8 cellular contexts compared by ENCODE assay signal in the genomic region with DNA sequence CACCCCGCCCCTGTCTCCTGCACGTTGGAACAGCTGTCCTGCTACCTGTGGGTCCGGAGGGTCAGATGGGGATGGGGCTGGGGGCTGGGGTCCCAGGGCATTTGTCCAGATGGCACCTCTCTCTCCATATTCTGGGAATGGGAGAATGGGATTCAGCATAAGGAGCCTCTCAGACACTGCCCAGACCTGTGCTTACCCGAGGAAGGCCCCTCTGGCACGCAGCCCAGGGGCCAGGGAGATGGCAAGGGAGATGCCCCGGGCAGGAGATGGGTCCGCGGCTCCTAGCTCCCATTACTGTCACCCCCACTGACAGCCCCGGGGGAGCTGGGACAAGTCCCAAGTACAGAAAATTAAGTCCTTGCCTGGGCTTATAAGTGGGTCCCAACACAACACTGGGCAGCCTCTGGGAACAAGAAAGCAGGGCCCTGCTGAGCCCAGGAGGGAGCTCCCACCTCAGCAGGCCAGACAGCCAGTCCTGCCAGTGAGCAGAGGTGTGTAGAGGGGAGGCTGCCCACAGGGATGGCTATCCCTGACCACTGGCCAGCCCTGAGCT. TPM values are rescaled to one million over a fixed set of nuclear protein-coding genes. Genes with fewer than 3 reads are reported as not detected.
DNase-seq lines count a peak whose midpoint lies in the region; ATAC-seq and TF ChIP-seq lines count a peak whose summit lies in the region.

No MANE protein-coding gene starts in this region.

- peak overlapping the region in 1 of 2 experiments; percentile 80; a peak in 3 of 4 replicates for H3K4me3 ChIP-seq in HCT116 (replicated peaks in 1 of 2; ENCODE audit: low read depth in 1 of 2, low read length in 2 of 2)
- peak overlapping the region; percentile 97 for H3K4me3 ChIP-seq in WI38 (ENCODE audit: low read depth, low read length)
- H3K4me3 ChIP-seq in hepatocyte = peak overlapping the region; percentile 34
- peak overlapping the region; percentile 55 to 76 (median 66) for H3K4me3 ChIP-seq in stomach

- H4K20me1 ChIP-seq in HCT116 (ENCODE audit: insufficient read depth) (no peaks in the 10 kb centered on the region), hepatocyte (ENCODE audit: insufficient read depth, poor library complexity, severe bottlenecking) (peaks cover 27% of the 10 kb centered on the region)

- POLR2A ChIA-PET in HCT116 (lab: Charles Lee) = interaction anchor here (0.9 to 1.1 kb wide), 2 partner anchors 18 to 89 kb away, joined by 3 to 6 read pairs; no protein-coding TSS in a partner anchor

- ATAC-seq in HCT116 = peak; percentile 15; the same call in 1 of the 2 replicates
- ATAC-seq in GM19035 (IDR thresholded peaks at IDR 0.05; ENCODE audit: unreplicated experiment) = no peak
- ATAC-seq in GM18517 (IDR thresholded peaks at IDR 0.05; ENCODE audit: unreplicated experiment) = no peak
- ATAC-seq in HG03342 (IDR thresholded peaks at IDR 0.05; ENCODE audit: unreplicated experiment) = no peak

- H3K27ac ChIP-seq in HCT116 (ENCODE audit: low read depth, low read length) = peak overlapping the region; percentile 72
- H3K27ac ChIP-seq in hepatocyte = peak overlapping the region; percentile 95
- H3K27ac ChIP-seq in stomach = peak overlapping the region; percentile 72 to 93 (median 86)

- no peak for TF ChIP-seq CTCF in HCT116 (IDR thresholded peaks at IDR 0.05 in 2 of 3, conservative IDR thresholded peaks at IDR 0.05 in 1 of 3; ENCODE audit: borderline replicate concordance in 1 of 3, insufficient read depth in 1 of 3, low read depth in 2 of 3, low read length in 2 of 3)
- TF ChIP-seq CTCF in WI38 (IDR thresholded peaks at IDR 0.05; ENCODE audit: low read depth, low read length) = no peak
- no peak for TF ChIP-seq CTCF in hepatocyte (IDR thresholded peaks at IDR 0.05; ENCODE audit: poor library complexity)
- TF ChIP-seq CTCF in stomach (IDR thresholded peaks at IDR 0.05) = no peak

- BruUV-seq in HCT116 (replicated peaks; lab: Mats Ljungman, UMichigan) = no TSS peak

- no peak overlapping the region for H2AFZ ChIP-seq in HCT116 (ENCODE audit: low read depth, low read length, poor library complexity, severe bottlenecking)
- H2AFZ ChIP-seq in hepatocyte = no peak overlapping the region

- H3K9ac ChIP-seq in HCT116 (ENCODE audit: low read length) = peak overlapping the region; percentile 52

- TF ChIP-seq EP300 in stomach (IDR thresholded peaks at IDR 0.05) = no peak

- no peaks in the 10 kb centered on the region for H3K36me3 ChIP-seq in HCT116 (ENCODE audit: control insufficient read depth in 1 of 2, insufficient read depth in 2 of 2, low read length in 2 of 2)
- no peaks in the 10 kb centered on the region for H3K36me3 ChIP-seq in hepatocyte (replicated peaks; ENCODE audit: insufficient read depth, low read depth)
- peaks cover 0 to 4% (median 0%) of the 10 kb centered on the region in 4 donors for H3K36me3 ChIP-seq in stomach

- no peaks in the 10 kb centered on the region for H3K9me3 ChIP-seq in HCT116 (ENCODE audit: control insufficient read depth in 1 of 2, insufficient read depth in 1 of 2, low read depth in 1 of 2, low read length in 2 of 2)
- no peaks in the 10 kb centered on the region for H3K9me3 ChIP-seq in hepatocyte (ENCODE audit: low read depth)
- no peaks in the 10 kb centered on the region for H3K9me3 ChIP-seq in stomach

- H3K79me2 ChIP-seq in HCT116 (ENCODE audit: insufficient read depth, low read length) (peaks cover 17% of the 10 kb centered on the region; the same call in 1 of the 2 replicates), hepatocyte (peaks cover 56% of the 10 kb centered on the region)

- DNase-seq in HCT116 (ENCODE audit: low read depth, low spot score) = no peak
- DNase-seq in hepatocyte (ENCODE audit: low spot score) = no peak
- DNase-seq in stomach = no peak
- DNase-seq in DMS153 (lab: John Stamatoyannopoulos, UW) = no peak

- intact Hi-C loops in HCT116 (cut with micrococcal nuclease) = no loop called here
- intact Hi-C loops in stomach (cut with DNase I; ENCODE audit: low total_unique reads) = no loop called here

- H3K4me2 ChIP-seq in HCT116 (ENCODE audit: low read length) = peak overlapping the region; percentile 99
- peak overlapping the region; percentile 97 for H3K4me2 ChIP-seq in hepatocyte

- H3K4me1 ChIP-seq in HCT116 (ENCODE audit: control insufficient read depth in 1 of 2, insufficient read depth in 2 of 2, low read length in 2 of 2) (peaks cover 44 to 77% of the 10 kb centered on the region in 2 experiments), hepatocyte (ENCODE audit: insufficient read depth) (peaks cover 57% of the 10 kb centered on the region), stomach (peaks cover 82 to 94% (median 90%) of the 10 kb centered on the region in 4 donors)

- RAD21 ChIA-PET in HCT116 (lab: Charles Lee; ENCODE audit: low non-redundant PET in 1 of 2, low total read pairs in 2 of 2, uncharacterized antibody in 2 of 2, unreplicated experiment in 2 of 2) = interaction anchor here in 1 of 2 experiments (1.0 kb wide), 1 partner anchor 14 kb away, joined by 3 read pairs; no protein-coding TSS in a partner anchor

- H3K9me2 ChIP-seq in HCT116 (ENCODE audit: insufficient read depth) (no peaks in the 10 kb centered on the region), hepatocyte (replicated peaks; ENCODE audit: insufficient read depth) (no peaks in the 10 kb centered on the region)

- no peaks in the 10 kb centered on the region for H3K27me3 ChIP-seq in HCT116 (ENCODE audit: insufficient read depth, low read length)
- no peaks in the 10 kb centered on the region for H3K27me3 ChIP-seq in hepatocyte
- H3K27me3 ChIP-seq in stomach = no peaks in the 10 kb centered on the region

- TF ChIP-seq POLR2A in HCT116 (IDR thresholded peaks at IDR 0.05; ENCODE audit: borderline replicate concordance, extremely low read depth, insufficient read depth, insufficient read length) = no peak
- TF ChIP-seq POLR2A in stomach (IDR thresholded peaks at IDR 0.05) = no peak

- 48% methylated on average over 9 of the region's 9 CpGs for WGBS in hepatocyte (ENCODE audit: low lambda C conversion rate, missing lambda C conversion rate)
- WGBS in stomach, 5 donors = 18 to 32% (median 24%) methylated on average over 2 to 9 of the region's 9 CpGs

- no peak for TF ChIP-seq RAD21 in HCT116 (IDR thresholded peaks at IDR 0.05; ENCODE audit: low read depth)

- CTCF ChIA-PET in HCT116 (lab: Charles Lee) = interaction anchor here (3.3 kb wide), 1 partner anchor 30 kb away, joined by 23 read pairs; no protein-coding TSS in a partner anchor

TF ChIP-seq in HCT116, 20 proteins besides CTCF, POLR2A, EP300 and RAD21 (continues in another document):
- no peak for TF ChIP-seq ELF1 (IDR thresholded peaks at IDR 0.05; ENCODE audit: borderline replicate concordance, low read depth)
- TF ChIP-seq, protein P1, sequence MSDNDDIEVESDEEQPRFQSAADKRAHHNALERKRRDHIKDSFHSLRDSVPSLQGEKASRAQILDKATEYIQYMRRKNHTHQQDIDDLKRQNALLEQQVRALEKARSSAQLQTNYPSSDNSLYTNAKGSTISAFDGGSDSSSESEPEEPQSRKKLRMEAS (IDR thresholded peaks at IDR 0.05) = no peak
- no peak for TF ChIP-seq ZBTB33 (IDR thresholded peaks at IDR 0.05; ENCODE audit: extremely low read depth, insufficient replicate concordance, low read length)
- TF ChIP-seq SIN3A (IDR thresholded peaks at IDR 0.05; ENCODE audit: low read depth) = no peak
- no peak for TF ChIP-seq CBX3 (IDR thresholded peaks at IDR 0.05; ENCODE audit: low read depth)
- no peak for TF ChIP-seq TCF7L2 (IDR thresholded peaks at IDR 0.05; ENCODE audit: borderline replicate concordance, extremely low read depth, insufficient read depth, insufficient read length)
- TF ChIP-seq ZNF274 (IDR thresholded peaks at IDR 0.05; ENCODE audit: low read depth, low read length) = no peak

RNA-seq across cellular contexts. Expression of gene VASN, which starts 1.8 kb away (rescaled TPM):
- 6.3 TPM for total RNA-seq in HCT116 (2021; ENCODE audit: unreplicated experiment)
- 6.7 and 7.4 TPM in 2 replicates for polyA plus RNA-seq in HCT116 (2012)
- 10.0 and 12.1 TPM in 2 replicates for total RNA-seq in hepatocyte
- 55.9 and 64.2 TPM in 2 replicates for polyA plus RNA-seq in hepatocyte
- total RNA-seq in stomach = 10 to 100 TPM; 10.5 to 25.6 (median 11.6) TPM
- polyA plus RNA-seq in stomach = 1 to 10 TPM; 3.7 to 7.2 (median 5.1) TPM

RNA-seq across cellular contexts. Expression of gene PAM16, which starts 22.3 kb away (rescaled TPM):
- total RNA-seq in HCT116 (2021; ENCODE audit: unreplicated experiment) (102 TPM), hepatocyte (33.0 and 35.0 TPM in 2 replicates), stomach (100 to 1,000 TPM in 1 of 5 donors, 10 to 100 TPM in 3, 1 to 10 TPM in 1; 4.7 to 218 (median 28.1) TPM)
- polyA plus RNA-seq in HCT116 (2012) = 98.6 and 111 TPM in 2 replicates
- polyA plus RNA-seq in hepatocyte (57.7 and 70.4 TPM in 2 replicates), stomach (100 to 1,000 TPM in 2 of 3 donors, 10 to 100 TPM in 1; 54.4 to 117 (median 104) TPM)

RNA-seq across cellular contexts. Expression of gene CORO7, which starts 43.0 kb away (rescaled TPM):
- total RNA-seq in HCT116 (2021; ENCODE audit: unreplicated experiment) = 21.3 TPM
- polyA plus RNA-seq in HCT116 (2012) = 9.7 and 11.0 TPM in 2 replicates
- total RNA-seq in hepatocyte = 13.9 and 18.2 TPM in 2 replicates
- polyA plus RNA-seq in hepatocyte = 33.3 and 34.4 TPM in 2 replicates
- 100 to 1,000 TPM in 2 of 5 donors, 10 to 100 TPM in 3; 12.5 to 173 (median 57.2) TPM for total RNA-seq in stomach
- 10 to 100 TPM; 12.6 to 14.2 (median 13.6) TPM for polyA plus RNA-seq in stomach

RNA-seq across cellular contexts. Expression of gene DNAJA3, which starts 52.2 kb away (rescaled TPM):
- total RNA-seq in HCT116 (2021; ENCODE audit: unreplicated experiment) = 93.3 TPM
- polyA plus RNA-seq in HCT116 (2012) = 81.3 and 81.4 TPM in 2 replicates
- 55.3 and 59.2 TPM in 2 replicates for total RNA-seq in hepatocyte
- polyA plus RNA-seq in hepatocyte = 51.2 and 58.8 TPM in 2 replicates
- total RNA-seq in stomach = 10 to 100 TPM; 26.8 to 53.0 (median 39.1) TPM
- polyA plus RNA-seq in stomach = 10 to 100 TPM; 18.8 to 28.0 (median 24.5) TPM

RNA-seq across cellular contexts. Expression of gene GLIS2, which starts 57.6 kb away (rescaled TPM):
- 18.2 TPM for total RNA-seq in HCT116 (2021; ENCODE audit: unreplicated experiment)
- 15.5 and 15.6 TPM in 2 replicates for polyA plus RNA-seq in HCT116 (2012)
- 3.6 TPM in 2 replicates for total RNA-seq in hepatocyte
- polyA plus RNA-seq in hepatocyte = 11.3 and 12.2 TPM in 2 replicates
- 10 to 100 TPM in 1 of 5 donors, 1 to 10 TPM in 4; 3.2 to 21.0 (median 4.6) TPM for total RNA-seq in stomach
- polyA plus RNA-seq in stomach = 1 to 10 TPM; 4.4 to 9.0 (median 5.8) TPM
